In the genomic region with DNA sequence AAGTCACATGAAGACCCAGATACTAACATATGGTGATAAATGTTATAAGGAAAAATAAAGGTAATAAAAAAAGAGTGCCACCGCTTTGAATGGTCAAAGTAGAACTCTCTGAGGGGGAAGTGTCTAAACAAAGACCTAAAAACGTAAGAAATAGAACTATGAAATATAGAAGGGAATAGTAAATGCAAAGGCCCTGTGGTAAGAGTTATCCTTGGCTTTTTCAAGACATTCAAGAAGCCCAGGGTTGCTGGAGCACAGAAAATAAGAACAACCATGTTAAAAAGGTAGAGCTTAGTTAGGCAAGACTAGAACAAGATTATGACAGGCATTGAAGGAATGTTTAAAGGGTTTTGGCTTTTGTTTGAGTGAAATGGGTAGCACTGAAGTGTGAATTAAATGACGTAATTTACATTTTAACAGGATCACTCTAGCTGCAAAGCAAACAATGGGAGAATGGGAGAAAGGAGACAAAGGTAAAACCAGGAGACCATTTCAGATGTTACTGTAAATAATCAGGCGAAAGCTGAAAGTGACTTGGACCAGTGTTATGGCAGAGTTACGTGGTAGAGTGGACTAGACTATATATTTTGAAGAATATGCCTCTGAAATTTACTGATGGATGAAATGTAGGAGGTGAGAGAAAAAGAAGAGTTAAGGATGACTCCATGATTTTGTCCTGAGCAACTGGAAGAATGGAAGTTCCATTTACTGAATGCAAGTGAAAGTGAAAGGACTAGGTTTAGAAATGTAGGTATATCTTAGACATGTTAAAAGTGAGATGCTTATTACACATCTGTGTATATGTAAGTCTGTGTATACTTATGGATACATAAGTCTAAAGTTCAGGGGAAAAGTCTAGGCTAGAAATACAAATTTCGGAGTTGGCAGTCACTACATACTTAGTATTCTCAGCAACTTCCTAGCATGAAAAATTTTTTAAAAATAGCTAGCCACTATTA, we compare ENCODE assay signal across 16 cellular contexts. TPM values are rescaled to one million over a fixed set of nuclear protein-coding genes. Genes with fewer than 3 reads are reported as not detected.
A peak's percentile ranks its signal among the peaks of the same experiment; 100 is the strongest.
DNase-seq lines count a peak whose midpoint lies in the region; TF ChIP-seq lines count a peak whose summit lies in the region.
"Had no signal": no experiment of that assay in that cellular context is flagged by ENCODE, and none has a peak within 500 bp of the region (broad histone marks: within the 10 kb centered on the region; RNA-seq: fewer than 3 reads in every experiment).

No MANE protein-coding gene starts in this region.

- H3K9me3 ChIP-seq in HUES64 (ENCODE audit: insufficient read depth, low read depth, low read length) (peaks cover 10% of the 10 kb centered on the region), MG63 (no peaks in the 10 kb centered on the region), suprapubic skin (no peaks in the 10 kb centered on the region), ascending aorta (no peaks in the 10 kb centered on the region)
- H3K9me3 ChIP-seq: esophagus muscularis mucosa, pancreas had no signal

- H3K4me3 ChIP-seq in HUES64 (ENCODE audit: low read length) (peak overlapping the region; percentile 14; the same call in 1 of the 2 replicates), MG63 (no peak overlapping the region), suprapubic skin (no peak overlapping the region), ascending aorta (no peak overlapping the region)
- H3K4me3 ChIP-seq: esophagus muscularis mucosa, pancreas had no signal

- peaks cover 59% of the 10 kb centered on the region for H3K4me1 ChIP-seq in HUES64 (ENCODE audit: insufficient read depth, low read length)
- no peaks in the 10 kb centered on the region for H3K4me1 ChIP-seq in suprapubic skin
- no peaks in the 10 kb centered on the region for H3K4me1 ChIP-seq in ascending aorta
- H3K4me1 ChIP-seq: pancreas had no signal

- intact Hi-C loops in ascending aorta (cut with DNase I): no loop called here

- DNase-seq in ELF-1 (ENCODE audit: low read depth, low spot score): peak; percentile 15
- no peak for DNase-seq in caudate nucleus (lab: John Stamatoyannopoulos, UW)
- DNase-seq in kidney tubule cell (ENCODE audit: low spot score): peak; percentile 91
- DNase-seq in MG63: no peak
- no peak for DNase-seq in suprapubic skin (ENCODE audit: low spot score in 2 of 2)
- DNase-seq in NCI-H526 treated with DMSO at 0.1 percent for 48 hours (lab: John Stamatoyannopoulos, UW): no peak
- DNase-seq in ascending aorta (ENCODE audit: low spot score in 2 of 2): no peak
- DNase-seq: activated naive CD4-positive, alpha-beta T cell treated with anti-CD3 and anti-CD28 coated beads for 36 hours; cerebellar nuclear complex; GOT3; hippocampal formation; NCI-H2171; pancreas had no signal

- H3K27ac ChIP-seq in HUES64 (ENCODE audit: low read depth, low read length) (peak overlapping the region; percentile 78), caudate nucleus (ENCODE audit: low read depth, low read length) (peak overlapping the region; percentile 44), suprapubic skin (no peak overlapping the region), ascending aorta (no peak overlapping the region)
- H3K27ac ChIP-seq: esophagus muscularis mucosa, pancreas, VCaP had no signal

- H3K36me3 ChIP-seq in HUES64 (ENCODE audit: insufficient read depth, low read length) (no peaks in the 10 kb centered on the region), MG63 (no peaks in the 10 kb centered on the region), suprapubic skin (no peaks in the 10 kb centered on the region), ascending aorta (no peaks in the 10 kb centered on the region)
- H3K36me3 ChIP-seq: esophagus muscularis mucosa, pancreas had no signal

- TF ChIP-seq CTCF in suprapubic skin (IDR thresholded peaks at IDR 0.05) (no peak), ascending aorta (IDR thresholded peaks at IDR 0.05) (no peak)

- H3K27me3 ChIP-seq in HUES64 (ENCODE audit: insufficient read depth, low read length): no peaks in the 10 kb centered on the region
- no peaks in the 10 kb centered on the region for H3K27me3 ChIP-seq in MG63
- no peaks in the 10 kb centered on the region for H3K27me3 ChIP-seq in suprapubic skin
- H3K27me3 ChIP-seq in ascending aorta: no peaks in the 10 kb centered on the region
- H3K27me3 ChIP-seq: esophagus muscularis mucosa, pancreas had no signal

- H3K9ac ChIP-seq in HUES64 (ENCODE audit: low read depth, low read length): peak overlapping the region; percentile 23; the same call in 1 of the 2 replicates

- no peak for TF ChIP-seq EP300 in suprapubic skin (IDR thresholded peaks at IDR 0.05)

- WGBS in HUES64: 46% methylated on average over 6 of the region's 6 CpGs
- 94% methylated on average over 6 of the region's 6 CpGs for WGBS in suprapubic skin

- TF ChIP-seq POLR2A in suprapubic skin (IDR thresholded peaks at IDR 0.05): no peak

RNA-seq across cellular contexts. Expression of a gene that starts 28.5 kb away (rescaled TPM):
- 23.4 TPM for polyA plus RNA-seq in HUES64 (2013, experiment 1 of 2)
- 25.0 TPM for polyA plus RNA-seq in HUES64 (2013, experiment 2 of 2)
- 22.7 and 32.5 TPM in 2 replicates for total RNA-seq in MG63 (2014; rRNA removed; shearing (Covaris generic); ENCODE audit: low replicate concordance)
- 10 to 100 TPM; 22.3 to 29.1 (median 25.7) TPM for total RNA-seq in suprapubic skin
- 10.1 TPM for total RNA-seq in ascending aorta

Comparison
In these comparisons a context has a peak if more than half of its experiments do, and no peak if none do; other contexts are left out.
1. DNase-seq: peak in ELF-1 (single experiment) and kidney tubule cell (single experiment); none in caudate nucleus (0 of 61), MG63 (single experiment), suprapubic skin (0 of 2), NCI-H526 treated with DMSO at 0.1 percent for 48 hours (single experiment) and ascending aorta (0 of 2).
2. H3K27ac ChIP-seq: peak in HUES64 (single experiment) and caudate nucleus (single experiment); none in suprapubic skin (single experiment) and ascending aorta (0 of 2).